Comparison of ENCODE assay signal across 34 cellular contexts in genomic region chr4:70177117-70177516, GRCh38. TPM values are rescaled to one million over a fixed set of nuclear protein-coding genes. Genes with fewer than 3 reads are reported as not detected.
"Had no signal": no experiment of that assay in that cellular context is flagged by ENCODE, and none has a peak within 500 bp of the region (broad histone marks: within the 10 kb centered on the region; RNA-seq: fewer than 3 reads in every experiment).

No MANE protein-coding gene starts in this region.

- H3K9me3 Mint-ChIP-seq: mesothelial cell of epicardium; stimulated activated naive CD8-positive, alpha-beta T cell treated with anti-CD3 and anti-CD28 coated beads, Interleukin-15, amount 100 ng/mL, for 72 hours; type B pancreatic cell had no signal

- H3K27me3 Mint-ChIP-seq: naive B cell; stimulated activated memory B cell treated with anti-CD40 and anti-IgM and Interleukin-4, amounts not matched to agents 10 μg/mL and 1 μg/mL and 100 μg/mL, for 72 hours; stimulated activated naive CD8-positive, alpha-beta T cell treated with anti-CD3 and anti-CD28 coated beads, Interleukin-15, amount 100 ng/mL, for 72 hours; type B pancreatic cell had no signal

- H3K4me1 Mint-ChIP-seq: naive B cell; natural killer cell; stimulated activated memory B cell treated with anti-CD40 and anti-IgM and Interleukin-4, amounts not matched to agents 10 μg/mL and 1 μg/mL and 100 μg/mL, for 72 hours; stimulated activated naive CD8-positive, alpha-beta T cell treated with anti-CD3 and anti-CD28 coated beads, Interleukin-15, amount 100 ng/mL, for 72 hours had no signal

- H3K27me3 ChIP-seq: heart right ventricle, hepatocyte, left lung, pancreas, right atrium auricular region, right lobe of liver, tibial nerve, uterus had no signal

- H3K27ac Mint-ChIP-seq: mesothelial cell of epicardium; naive B cell; natural killer cell; stimulated activated memory B cell treated with anti-CD40 and anti-IgM and Interleukin-4, amounts not matched to agents 10 μg/mL and 1 μg/mL and 100 μg/mL, for 72 hours; stimulated activated naive CD8-positive, alpha-beta T cell treated with anti-CD3 and anti-CD28 coated beads, Interleukin-15, amount 100 ng/mL, for 72 hours; type B pancreatic cell had no signal

- DNase-seq: heart right ventricle; islet precursor cell; left lung; mesendoderm; naive B cell; natural killer cell; nucleus accumbens; pancreas; posterior cingulate gyrus; right lobe of liver; stimulated activated CD4-positive, alpha-beta T cell treated with anti-CD3 and anti-CD28 coated beads, Interleukin-1b, Interleukin-23, amount 100 ng/mL, for 48 hours; stimulated activated CD4-positive, alpha-beta T cell treated with anti-CD3 and anti-CD28 coated beads, Interleukin-2, amount 100 ng/mL, for 48 hours; stimulated activated CD4-positive, alpha-beta T cell treated with anti-CD3 and anti-CD28 coated beads, Interleukin-4, amount 100 ng/mL, for 4 hours; stimulated activated CD8-positive, alpha-beta memory T cell treated with anti-CD3 and anti-CD28 coated beads, Interleukin-4, amount 100 ng/mL, for 48 hours; stimulated activated naive CD4-positive, alpha-beta T cell treated with Interleukin-2 at 50 U/mL for 16 hours; stimulated activated naive CD8-positive, alpha-beta T cell treated with anti-CD3 and anti-CD28 coated beads, Interleukin-15, amount 100 ng/mL, for 72 hours; substantia nigra; uterus had no signal

- H3K4me3 Mint-ChIP-seq: mesothelial cell of epicardium; naive B cell; natural killer cell; stimulated activated memory B cell treated with anti-CD40 and anti-IgM and Interleukin-4, amounts not matched to agents 10 μg/mL and 1 μg/mL and 100 μg/mL, for 72 hours; stimulated activated naive CD8-positive, alpha-beta T cell treated with anti-CD3 and anti-CD28 coated beads, Interleukin-15, amount 100 ng/mL, for 72 hours; type B pancreatic cell had no signal

- H3K4me3 ChIP-seq: heart right ventricle, hepatocyte, left lung, lung, pancreas, prostate gland, right atrium auricular region, right lobe of liver, smooth muscle cell, tibial nerve, uterus had no signal

- H3K27ac ChIP-seq: heart right ventricle, hepatocyte, left lung, pancreas, prostate gland, right atrium auricular region, right lobe of liver, tibial nerve, uterus had no signal

- H3K4me1 ChIP-seq: heart right ventricle, left lung, prostate gland, right atrium auricular region, right lobe of liver, tibial nerve, uterus had no signal

- H3K9me3 ChIP-seq: left lung, pancreas, prostate gland, right atrium auricular region, right lobe of liver, tibial nerve, uterus had no signal

- H3K36me3 ChIP-seq: heart right ventricle, left lung, pancreas, prostate gland, right atrium auricular region, right lobe of liver, tibial nerve, uterus had no signal

- H3K36me3 Mint-ChIP-seq: mesothelial cell of epicardium; naive B cell; natural killer cell; stimulated activated memory B cell treated with anti-CD40 and anti-IgM and Interleukin-4, amounts not matched to agents 10 μg/mL and 1 μg/mL and 100 μg/mL, for 72 hours; type B pancreatic cell had no signal

RNA-seq across cellular contexts. Expression of gene ODAM, which starts 18.4 kb away (rescaled TPM):
- total RNA-seq: heart right ventricle, kidney epithelial cell, mononuclear cell, natural killer cell, osteoblast, right atrium auricular region, right lobe of liver, skeletal muscle tissue, temporal lobe, tibial nerve, ureter had no signal

RNA-seq across cellular contexts. Expression of gene PRR27, which starts 23.1 kb away (rescaled TPM):
- total RNA-seq: heart right ventricle, hepatocyte, kidney epithelial cell, left lung, liver, lung, mesothelial cell of epicardium, mononuclear cell, natural killer cell, osteoblast, pancreas, right atrium auricular region, right lobe of liver, skeletal muscle tissue, smooth muscle cell, temporal lobe, tibial nerve, ureter, uterus had no signal

RNA-seq across cellular contexts. Expression of gene FDCSP, which starts 48.8 kb away (rescaled TPM):
- total RNA-seq: heart right ventricle, hepatocyte, kidney epithelial cell, left lung, liver, mononuclear cell, natural killer cell, osteoblast, prostate gland, right atrium auricular region, right lobe of liver, skeletal muscle tissue, temporal lobe, tibial nerve, ureter, uterus had no signal
